In the genomic region with DNA sequence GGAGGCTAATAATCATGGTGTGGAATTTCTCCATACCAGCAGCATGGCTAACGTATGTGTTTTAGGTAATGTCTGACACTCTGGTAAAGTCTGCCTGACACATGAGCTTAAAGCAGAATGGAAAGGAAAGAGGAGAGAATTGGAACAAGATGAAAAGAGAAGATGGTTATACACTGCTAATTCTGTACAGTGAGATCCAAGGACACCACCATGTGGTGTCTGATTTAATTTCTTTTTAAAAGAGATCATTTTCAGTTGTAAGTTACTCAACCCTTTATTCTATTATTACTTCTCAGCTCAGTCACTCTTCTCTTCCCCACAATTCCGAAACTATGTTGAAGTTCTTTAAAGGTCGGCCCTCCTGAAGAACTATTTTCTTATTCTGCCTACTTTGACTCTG, we compare ENCODE assay signal across 23 cellular contexts.
"Had no signal": no experiment of that assay in that cellular context is flagged by ENCODE, and none has a peak within 500 bp of the region (broad histone marks: within the 10 kb centered on the region; RNA-seq: fewer than 3 reads in every experiment).

No MANE protein-coding gene starts in this region.

- H3K9ac ChIP-seq: neural progenitor cell had no signal

- H3K27ac ChIP-seq: coronary artery, esophagus squamous epithelium, heart left ventricle, neural progenitor cell, suprapubic skin, transverse colon had no signal

- H3K4me1 ChIP-seq: esophagus squamous epithelium, neural progenitor cell, suprapubic skin, transverse colon had no signal

- H3K9me3 ChIP-seq: esophagus squamous epithelium, heart left ventricle, suprapubic skin, transverse colon had no signal

- H2AFZ ChIP-seq: neural progenitor cell had no signal

- DNase-seq: activated CD8-positive, alpha-beta memory T cell treated with anti-CD3 and anti-CD28 coated beads for 24 hours; activated CD8-positive, alpha-beta memory T cell treated with anti-CD3 and anti-CD28 coated beads, Interleukin-2, amount 50 U/mL, for 4 hours; activated naive CD4-positive, alpha-beta T cell; activated naive CD8-positive, alpha-beta T cell treated with anti-CD3 and anti-CD28 coated beads for 36 hours; activated T-cell treated with anti-CD3 and anti-CD28 coated beads, Interleukin-2, amount 50 U/mL, for 24 hours; endodermal cell; esophagus squamous epithelium; heart left ventricle; islet precursor cell; naive B cell; small intestine; stimulated activated CD4-positive, alpha-beta T cell treated with anti-CD3 and anti-CD28 coated beads, Interleukin-2, amount 100 ng/mL, for 24 hours; stimulated activated naive CD8-positive, alpha-beta T cell treated with anti-CD3 and anti-CD28 coated beads, Interleukin-15, amount 100 ng/mL, for 72 hours; transverse colon had no signal

- H3K27me3 ChIP-seq: esophagus squamous epithelium, heart left ventricle, suprapubic skin, transverse colon had no signal

- H3K4me3 ChIP-seq: coronary artery, esophagus squamous epithelium, heart left ventricle, lung, neural progenitor cell, suprapubic skin, transverse colon had no signal

- H3K4me2 ChIP-seq: neural progenitor cell had no signal

- ATAC-seq: heart left ventricle; sciatic nerve; stimulated activated effector memory CD8-positive, alpha-beta T cell treated with anti-CD3 and anti-CD28 coated beads, Interleukin-12 subunit alpha, Interleukin-12 subunit beta, amount 100 ng/mL, for 72 hours; stimulated activated naive CD8-positive, alpha-beta T cell treated with anti-CD3 and anti-CD28 coated beads, Interleukin-15, amount 100 ng/mL, for 72 hours; WTC11 had no signal

- FAIRE-seq: bronchial epithelial cell, small intestine, urothelium cell line had no signal
